Comparison of ENCODE assay signal across 8 cellular contexts in the genomic region with DNA sequence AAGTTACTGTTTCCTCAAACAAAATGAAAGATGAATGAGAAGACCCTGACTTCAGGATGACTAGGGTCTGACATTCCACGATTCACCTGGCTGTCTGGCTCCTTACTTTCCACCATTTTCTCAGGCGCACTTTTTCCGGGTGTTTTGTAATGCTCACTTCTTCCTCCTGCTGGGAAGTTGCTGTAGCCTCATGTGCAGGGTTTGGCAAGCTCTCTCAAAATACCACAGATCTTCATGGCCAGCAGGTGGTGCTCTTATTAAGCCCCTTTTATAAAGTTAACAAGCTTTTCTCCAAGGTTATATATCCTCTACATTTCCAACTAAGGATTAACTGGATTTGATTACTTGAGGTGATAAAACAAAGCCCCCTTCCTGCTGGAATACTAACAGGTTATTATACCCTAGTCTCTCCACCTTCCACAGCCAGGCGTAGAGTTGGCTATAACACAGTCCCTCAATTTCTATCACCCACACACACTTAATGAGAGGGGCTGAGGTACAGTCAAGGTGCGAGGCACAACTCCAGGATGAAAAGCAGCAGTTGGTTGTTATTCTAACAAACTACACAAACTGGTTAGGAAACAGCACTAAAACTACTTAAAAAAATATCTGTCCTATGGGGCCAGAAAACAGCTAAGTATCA. TPM values are rescaled to one million over a fixed set of nuclear protein-coding genes. Genes with fewer than 3 reads are reported as not detected.
DNase-seq lines count a peak whose midpoint lies in the region; ATAC-seq, FAIRE-seq and TF ChIP-seq lines count a peak whose summit lies in the region.

No MANE protein-coding gene starts in this region.

- H3K36me3 Mint-ChIP-seq in Caco-2 (ENCODE audit: insufficient read depth, unreplicated experiment) = peaks cover 89% of the 10 kb centered on the region

- TF ChIP-seq CTCF in Caco-2 (IDR thresholded peaks at IDR 0.05; ENCODE audit: insufficient read depth in 1 of 2, low read depth in 1 of 2, low read length in 1 of 2, severe bottlenecking in 1 of 2, unreplicated experiment in 1 of 2) (peak; percentile 79 to 84), OCI-LY1 (IDR thresholded peaks at IDR 0.05; ENCODE audit: low read length) (peak; percentile 91)

- no peaks in the 10 kb centered on the region for H3K27me3 ChIP-seq in Caco-2 (replicated peaks; ENCODE audit: control insufficient read depth, insufficient read depth, low read length)
- no peaks in the 10 kb centered on the region for H3K27me3 ChIP-seq in HUES48 (ENCODE audit: control insufficient read depth, insufficient read depth, low read length)
- no peaks in the 10 kb centered on the region for H3K27me3 ChIP-seq in OCI-LY1 (ENCODE audit: insufficient read depth, low read length)

- no peaks in the 10 kb centered on the region for H3K79me2 ChIP-seq in OCI-LY1 (ENCODE audit: insufficient read depth, low read length)

- H3K27ac Mint-ChIP-seq in Caco-2 (ENCODE audit: unreplicated experiment) = no peak overlapping the region

- no peaks in the 10 kb centered on the region for H4K20me1 ChIP-seq in OCI-LY1 (ENCODE audit: insufficient read depth, low read length)

- H3K36me3 ChIP-seq in Caco-2 (ENCODE audit: control insufficient read depth, insufficient read depth, low read length) (peaks cover 5% of the 10 kb centered on the region), HUES48 (ENCODE audit: control insufficient read depth, insufficient read depth, low read length) (peaks cover 85% of the 10 kb centered on the region), OCI-LY1 (ENCODE audit: insufficient read depth, low read length) (peaks cover 84% of the 10 kb centered on the region)

- DNase-seq in Caco-2 = peak; percentile 67 to 72
- peak; percentile 51 for DNase-seq in activated naive CD4-positive, alpha-beta T cell treated with Interleukin-2 at 50 U/mL for 16 hours
- peak in 1 of 2 donors; percentile 58 for DNase-seq in frontal cortex (ENCODE audit: low spot score in 2 of 2)
- peak in 41 of 56 donors; percentile 23 to 87 (median 49) for DNase-seq in nucleus accumbens (lab: John Stamatoyannopoulos, UW)
- peak; percentile 85 for DNase-seq in ureter (ENCODE audit: low spot score)

- no TSS peak for BruUV-seq in Caco-2 (replicated peaks; lab: Mats Ljungman, UMichigan)

- no peaks in the 10 kb centered on the region for H3K27me3 Mint-ChIP-seq in Caco-2 (ENCODE audit: insufficient read depth, unreplicated experiment)

- H3K9me3 ChIP-seq in Caco-2 = no peaks in the 10 kb centered on the region
- no peaks in the 10 kb centered on the region for H3K9me3 ChIP-seq in HUES48 (ENCODE audit: control insufficient read depth, insufficient read depth, low read length)
- H3K9me3 ChIP-seq in OCI-LY1 (ENCODE audit: low read length) = no peaks in the 10 kb centered on the region

- H3K27ac ChIP-seq in HUES48 (ENCODE audit: low read depth, low read length) = peak overlapping the region; percentile 29
- no peak overlapping the region for H3K27ac ChIP-seq in OCI-LY1 (ENCODE audit: low read depth, low read length, poor library complexity, severe bottlenecking)

- H3K4me3 Mint-ChIP-seq in Caco-2 (ENCODE audit: unreplicated experiment) = no peak overlapping the region

- H3K9ac ChIP-seq in HUES48 (ENCODE audit: low read depth, low read length) (no peak overlapping the region), OCI-LY1 (ENCODE audit: low read length) (no peak overlapping the region)

- CTCF ChIA-PET in Caco-2 (lab: Charles Lee) = interaction anchor here (0.7 to 2.5 kb wide), 13 partner anchors 10 to 168 kb away, joined by 3 to 32 read pairs (median 5); partner anchors contain the start of gene KANSL1

- no peaks in the 10 kb centered on the region for H3K9me2 ChIP-seq in OCI-LY1 (ENCODE audit: low read depth, low read length)

- H3K4me1 ChIP-seq in Caco-2 (no peaks in the 10 kb centered on the region), HUES48 (ENCODE audit: control insufficient read depth, insufficient read depth, low read length) (no peaks in the 10 kb centered on the region; the same call in 1 of the 2 replicates), OCI-LY1 (ENCODE audit: insufficient read depth, low read length, severe bottlenecking) (no peaks in the 10 kb centered on the region)

- H3K9me3 Mint-ChIP-seq in Caco-2 (ENCODE audit: unreplicated experiment) = no peaks in the 10 kb centered on the region

- no peak for ATAC-seq in HG02678 (IDR thresholded peaks at IDR 0.05; ENCODE audit: unreplicated experiment)

- H3K4me3 ChIP-seq in Caco-2 (ENCODE audit: low read depth, low read length) = no peak overlapping the region
- no peak overlapping the region for H3K4me3 ChIP-seq in HUES48 (ENCODE audit: low read depth, low read length)
- no peak overlapping the region for H3K4me3 ChIP-seq in OCI-LY1 (ENCODE audit: low read depth, low read length, poor library complexity, severe bottlenecking)

- POLR2A ChIA-PET in Caco-2 (lab: Charles Lee) = interaction anchor here (1.1 kb wide), 1 partner anchor 149 kb away, joined by 5 read pairs; the partner anchor contains the start of gene KANSL1

- peaks cover 18% of the 10 kb centered on the region for H3K4me1 Mint-ChIP-seq in Caco-2 (ENCODE audit: low read depth, unreplicated experiment)

- no peaks in the 10 kb centered on the region for H3F3A ChIP-seq in OCI-LY1 (ENCODE audit: insufficient read depth, low read length)

- no peak overlapping the region for H3K4me2 ChIP-seq in OCI-LY1 (ENCODE audit: low read length)

- intact Hi-C loops in Caco-2 (cut with micrococcal nuclease; ENCODE audit: unreplicated experiment) = loop anchor here (1.0 kb wide), 4 partner anchors 42 to 168 kb away; partner anchors contain the start of gene KANSL1

- FAIRE-seq in frontal cortex (lab: Jason Lieb, UNC) = peak; percentile 19

- H2AFZ ChIP-seq in OCI-LY1 (ENCODE audit: low read length) = no peak overlapping the region

RNA-seq across cellular contexts. Expression of gene STH, which starts 45.4 kb away (rescaled TPM):
- total RNA-seq in Caco-2 (2022) = not detected in 2 replicates
- 2.0 TPM for total RNA-seq in frontal cortex
- total RNA-seq in ureter = not detected
